ENCODE assay signal across 8 cellular contexts in genomic region chr19:22634450-22634827, GRCh38. TPM values are rescaled to one million over a fixed set of nuclear protein-coding genes. Genes with fewer than 3 reads are reported as not detected.
DNase-seq lines count a peak whose midpoint lies in the region; ATAC-seq lines count a peak whose summit lies in the region.

No MANE protein-coding gene starts in this region.

- H3K4me1 ChIP-seq in esophagus (ENCODE audit: control insufficient read depth in 2 of 2, insufficient read depth in 2 of 2, low read length in 1 of 2) (no peaks in the 10 kb centered on the region), neuronal stem cell (ENCODE audit: control insufficient read depth in 2 of 2, insufficient read depth in 1 of 2, low read depth in 1 of 2, low read length in 2 of 2) (no peaks in the 10 kb centered on the region)

- no peak overlapping the region for H3K4me2 ChIP-seq in neuronal stem cell (ENCODE audit: insufficient read depth, low read length, poor library complexity, severe bottlenecking)

- H3K27ac ChIP-seq in esophagus (ENCODE audit: low read depth in 2 of 2, low read length in 1 of 2) (no peak overlapping the region), neuronal stem cell (replicated peaks; ENCODE audit: low read length) (no peak overlapping the region)

- no peak overlapping the region for H2BK12ac ChIP-seq in neuronal stem cell (ENCODE audit: low read length)

- H2BK15ac ChIP-seq in neuronal stem cell (ENCODE audit: low read length), result no peak overlapping the region

- no peaks in the 10 kb centered on the region for H3K27me3 ChIP-seq in esophagus (ENCODE audit: control insufficient read depth in 1 of 2, insufficient read depth in 2 of 2, low read length in 2 of 2)
- no peaks in the 10 kb centered on the region for H3K27me3 ChIP-seq in neuronal stem cell (ENCODE audit: control insufficient read depth in 3 of 3, insufficient read depth in 3 of 3, low read depth in 1 of 3, low read length in 3 of 3)

- H3K23ac ChIP-seq in neuronal stem cell (ENCODE audit: low read depth, low read length, poor library complexity), result no peak overlapping the region

- no peak overlapping the region for H4K91ac ChIP-seq in neuronal stem cell (ENCODE audit: low read depth, low read length, poor library complexity)

- no peak overlapping the region for H2BK120ac ChIP-seq in neuronal stem cell (ENCODE audit: low read depth, low read length)

- no peaks in the 10 kb centered on the region for H3K9me3 ChIP-seq in esophagus (ENCODE audit: control insufficient read depth in 2 of 2, insufficient read depth in 1 of 2, low read depth in 1 of 2, low read length in 1 of 2)
- peaks cover 0 to 2% of the 10 kb centered on the region in 2 donors for H3K9me3 ChIP-seq in neuronal stem cell (replicated peaks in 1 of 2; ENCODE audit: control insufficient read depth in 2 of 2, insufficient read depth in 1 of 2, low read depth in 1 of 2, low read length in 2 of 2)

- no peak overlapping the region for H3K18ac ChIP-seq in neuronal stem cell (ENCODE audit: low read length)

- H3K36me3 ChIP-seq in esophagus (ENCODE audit: control insufficient read depth in 2 of 2, insufficient read depth in 2 of 2, low read length in 1 of 2) (no peaks in the 10 kb centered on the region), neuronal stem cell (replicated peaks in 1 of 2; ENCODE audit: control insufficient read depth in 2 of 2, insufficient read depth in 2 of 2, low read length in 2 of 2) (no peaks in the 10 kb centered on the region)

- H4K8ac ChIP-seq in neuronal stem cell (ENCODE audit: low read depth, low read length), result no peak overlapping the region

- H3K79me1 ChIP-seq in neuronal stem cell (ENCODE audit: low read depth, low read length), result no peaks in the 10 kb centered on the region

- H2AFZ ChIP-seq in neuronal stem cell (ENCODE audit: low read length), result no peak overlapping the region

- no peak for ATAC-seq in HG03565 (IDR thresholded peaks at IDR 0.05; ENCODE audit: unreplicated experiment)

- H3K14ac ChIP-seq in neuronal stem cell (ENCODE audit: low read length), result no peak overlapping the region

- DNase-seq in Jurkat, Clone E6-1 (ENCODE audit: low read depth, low spot score), result no peak
- DNase-seq in skeletal muscle cell (ENCODE audit: low read depth), result no peak
- DNase-seq in neuronal stem cell (ENCODE audit: low spot score), result no peak
- no peak for DNase-seq in NCI-H1436 treated with DMSO at 0.1 percent for 48 hours (lab: John Stamatoyannopoulos, UW)
- no peak for DNase-seq in COR-L47 (lab: John Stamatoyannopoulos, UW)

- no peak overlapping the region for H3K9ac ChIP-seq in neuronal stem cell (ENCODE audit: low read depth, low read length, poor library complexity)

- H2AK5ac ChIP-seq in neuronal stem cell (ENCODE audit: low read depth, low read length), result no peak overlapping the region

- 2 to 3% methylated on average over 24 of the region's 24 CpGs for WGBS in esophagus, 2 donors
- no CpG with 5 or more reads among the region's 24 CpGs for WGBS in neuronal stem cell (ENCODE audit: extremely low coverage in 2 of 2, insufficient read length in 2 of 2, insufficient replicate concordance in 1 of 2), 2 donors

- no peak overlapping the region for H3K4ac ChIP-seq in neuronal stem cell (ENCODE audit: low read length)

- H2BK5ac ChIP-seq in neuronal stem cell (ENCODE audit: low read length), result no peak overlapping the region

- H3K4me3 ChIP-seq in GM08714 (ENCODE audit: low read length) (peak overlapping the region; percentile 55; the same call in 1 of the 2 replicates), esophagus (ENCODE audit: low read depth in 1 of 2, low read length in 2 of 2) (peak overlapping the region; percentile 67 to 68), skeletal muscle cell (ENCODE audit: low read depth, low read length) (peak overlapping the region; percentile 68), neuronal stem cell (ENCODE audit: low read length in 2 of 2) (no peak overlapping the region)
- peak overlapping the region; percentile 7; the same call in 1 of the 2 replicates for H3K4me3 ChIP-seq in Jurkat, Clone E6-1 (ENCODE audit: low read length)

RNA-seq across cellular contexts. Expression of gene ZNF492, which starts 0.3 kb away (rescaled TPM):
- polyA plus RNA-seq in Jurkat, Clone E6-1 (2012; ENCODE audit: insufficient read depth, insufficient read length), result not detected
- polyA plus RNA-seq in esophagus, result under 1 TPM; 0.15 to 0.22 TPM
- polyA plus RNA-seq in neuronal stem cell (2013, experiment 1 of 2), result not detected
- polyA plus RNA-seq in neuronal stem cell (2013, experiment 2 of 2), result not detected

Comparison
In these comparisons a context has a peak if more than half of its experiments do, and no peak if none do; other contexts are left out.
1. H3K4me3 ChIP-seq: peak in GM08714 (single experiment), Jurkat, Clone E6-1 (single experiment), esophagus (2 of 2) and skeletal muscle cell (single experiment); none in neuronal stem cell (0 of 2).